In the genomic region with DNA sequence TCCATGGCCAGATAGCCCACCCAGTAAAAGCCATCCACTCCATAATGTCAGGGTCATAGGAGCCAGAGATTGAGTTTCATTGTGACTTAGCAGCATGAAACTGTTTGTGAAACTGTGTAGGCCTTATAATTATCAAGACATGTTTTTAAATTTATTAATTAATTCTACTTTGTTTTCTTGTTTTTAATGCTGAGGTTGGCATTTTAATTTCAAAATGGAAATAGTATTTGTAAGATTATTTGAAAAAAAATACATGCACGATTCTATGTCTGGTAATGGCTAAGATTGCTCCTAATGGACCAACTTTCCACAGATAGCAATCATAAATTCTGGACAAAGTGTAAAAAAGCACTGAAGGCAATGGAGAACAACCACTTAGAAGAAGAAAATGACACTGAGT, we compare ENCODE assay signal across 34 cellular contexts.
"Had no signal": no experiment of that assay in that cellular context is flagged by ENCODE, and none has a peak within 500 bp of the region (broad histone marks: within the 10 kb centered on the region; RNA-seq: fewer than 3 reads in every experiment).

No MANE protein-coding gene starts in this region.

- H3K9me3 ChIP-seq: adrenal gland, body of pancreas had no signal

- H3K4me1 ChIP-seq: adrenal gland, body of pancreas had no signal

- H3K27ac ChIP-seq: adrenal gland, body of pancreas, cardiac muscle cell, VCaP had no signal

- ATAC-seq: activated CD8-positive, alpha-beta T cell treated with anti-CD3 and anti-CD28 coated beads for 36 hours; activated naive CD4-positive, alpha-beta T cell treated with anti-CD3 and anti-CD28 coated beads, Interleukin-2, amount 50 U/mL, for 72 hours; activated T-cell treated with anti-CD3 and anti-CD28 coated beads, Interleukin-2, amount 50 U/mL, for 4 hours; activated T-cell treated with anti-CD3 and anti-CD28 coated beads, Interleukin-2, amount 50 U/mL, for 72 hours; activated T-helper 17 cell treated with anti-CD3 and anti-CD28 coated beads, Interleukin-2, amount 50 U/mL, for 72 hours; body of pancreas had no signal

- DNase-seq: activated B cell treated with CpG ODN at 0.5 μM for 24 hours; activated CD4-positive, alpha-beta memory T cell treated with anti-CD3 and anti-CD28 coated beads for 36 hours; activated CD4-positive, alpha-beta T cell treated with anti-CD3 and anti-CD28 coated beads for 4 hours; activated CD4-positive, alpha-beta T cell treated with anti-CD3 and anti-CD28 coated beads, Interleukin-2, amount 10 ng/mL, durations not matched to agents 24 days and 14 days; activated CD4-positive, alpha-beta T cell treated with anti-CD3 and anti-CD28 coated beads, Interleukin-2, amount 50 U/mL, for 1 hour; activated CD4-positive, alpha-beta T cell treated with anti-CD3 and anti-CD28 coated beads, Interleukin-2, amount 50 U/mL, for 4 hours; activated CD4-positive, CD25-positive, alpha-beta regulatory T cell treated with anti-CD3 and anti-CD28 coated beads, Interleukin-2, amount 50 U/mL, for 72 hours; activated CD8-positive, alpha-beta memory T cell treated with anti-CD3 and anti-CD28 coated beads, Interleukin-2, amount 50 U/mL, for 4 hours; activated CD8-positive, alpha-beta T cell treated with anti-CD3 and anti-CD28 coated beads for 36 hours; activated effector memory CD4-positive, alpha-beta T cell treated with anti-CD3 and anti-CD28 coated beads, Interleukin-2, amount 50 U/mL, for 16 hours; activated gamma-delta T cell treated with Interleukin-2 at 50 U/mL for 16 hours; activated naive CD4-positive, alpha-beta T cell; activated naive CD4-positive, alpha-beta T cell treated with anti-CD3 and anti-CD28 coated beads for 36 hours; activated naive CD4-positive, alpha-beta T cell treated with anti-CD3 and anti-CD28 coated beads, Interleukin-2, amount 50 U/mL, for 16 hours; activated naive CD8-positive, alpha-beta T cell treated with anti-CD3 and anti-CD28 coated beads for 36 hours; activated T-cell treated with anti-CD3 and anti-CD28 coated beads for 4 hours; activated T-cell treated with anti-CD3 and anti-CD28 coated beads, Interleukin-2, amount 50 U/mL, for 1 hour; activated T-cell treated with anti-CD3 and anti-CD28 coated beads, Interleukin-2, amount 50 U/mL, for 4 hours; activated T-cell treated with anti-CD3 and anti-CD28 coated beads, Interleukin-2, amount 50 U/mL, for 72 hours; adrenal gland; amniotic stem cell; aorta; body of pancreas; caudate nucleus; cerebellar nuclear complex; T-helper 2 cell; T-helper 9 cell had no signal

- FAIRE-seq: astrocyte, bronchial epithelial cell, TTC549 had no signal

- H3K4me3 ChIP-seq: adrenal gland, body of pancreas, cardiac muscle cell had no signal

- H3K27me3 ChIP-seq: adrenal gland, body of pancreas, cardiac muscle cell had no signal

- H3K36me3 ChIP-seq: adrenal gland, cardiac muscle cell had no signal
